8 cellular contexts compared by ENCODE assay signal in the genomic region with DNA sequence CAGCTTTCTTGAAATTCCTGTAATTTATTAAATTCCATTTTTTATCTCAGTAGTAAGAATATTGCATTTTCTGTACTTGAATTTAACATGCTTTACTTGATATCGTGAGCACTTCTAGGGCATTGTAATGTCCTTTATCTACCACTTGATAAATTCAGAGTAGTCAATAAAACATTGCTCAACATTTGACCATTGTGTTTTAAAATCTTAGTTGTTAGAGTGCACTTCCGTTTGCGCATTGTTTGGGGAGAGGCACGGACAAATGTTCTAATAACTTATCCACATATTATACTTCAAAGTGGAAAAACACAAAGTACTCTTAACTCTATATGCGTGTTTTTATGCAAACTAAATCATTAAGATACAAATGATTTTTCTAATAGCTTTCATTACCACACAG. TPM values are rescaled to one million over a fixed set of nuclear protein-coding genes. Genes with fewer than 3 reads are reported as not detected.
DNase-seq lines count a peak whose midpoint lies in the region; ATAC-seq and TF ChIP-seq lines count a peak whose summit lies in the region.

No MANE protein-coding gene starts in this region.

- H3K27me3 Mint-ChIP-seq in HFFc6 (ENCODE audit: insufficient read depth) (peaks cover 2% of the 10 kb centered on the region; the same call in 1 of the 2 replicates), osteocyte (ENCODE audit: unreplicated experiment) (no peaks in the 10 kb centered on the region)

- peak overlapping the region; percentile 87 for H3K4me3 ChIP-seq in BJ (ENCODE audit: low read depth, low read length)

- peak overlapping the region; percentile 98 for H3K4me3 Mint-ChIP-seq in HFFc6
- H3K4me3 Mint-ChIP-seq in osteocyte (ENCODE audit: unreplicated experiment): peak overlapping the region; percentile 93

- H3K36me3 ChIP-seq in BJ (ENCODE audit: control insufficient read depth, insufficient read depth, low read length): no peaks in the 10 kb centered on the region; the same call in 1 of the 2 replicates

- no peaks in the 10 kb centered on the region for H3K27me3 ChIP-seq in BJ (ENCODE audit: control insufficient read depth, insufficient read depth, low read length)

- CTCF ChIA-PET in BJ (lab: Yijun Ruan, JAX): interaction anchor here (1.0 to 1.3 kb wide), 3 partner anchors 123 to 383 kb away, joined by 3 to 4 read pairs (median 3); no protein-coding TSS in a partner anchor

- intact Hi-C loops in head of caudate nucleus (cut with DNase I): no loop called here

- H3K27ac ChIP-seq in VCaP: peak overlapping the region; percentile 90

- H3K4me1 Mint-ChIP-seq in HFFc6 (ENCODE audit: low read depth) (peaks cover 61% of the 10 kb centered on the region), osteocyte (ENCODE audit: unreplicated experiment) (peaks cover 40% of the 10 kb centered on the region)

- no peak for TF ChIP-seq CTCF in BJ (IDR thresholded peaks at IDR 0.05; ENCODE audit: insufficient read depth, low read depth, low read length)
- TF ChIP-seq CTCF in HFFc6 (IDR thresholded peaks at IDR 0.05): peak; percentile 28; the same call in 1 of the 2 replicates
- 0 out of 2 replicates have a peak, but pooled peaks have one; percentile 1 for TF ChIP-seq CTCF in VCaP (conservative IDR thresholded peaks at IDR 0.05)
- TF ChIP-seq CTCF in osteocyte (IDR thresholded peaks at IDR 0.05): no peak

- H3K36me3 Mint-ChIP-seq in HFFc6 (ENCODE audit: low read depth): peaks cover 50% of the 10 kb centered on the region
- peaks cover 7% of the 10 kb centered on the region for H3K36me3 Mint-ChIP-seq in osteocyte (ENCODE audit: unreplicated experiment)

- POLR2A ChIA-PET in BJ (lab: Charles Lee): interaction anchor here (1.1 kb wide), 1 partner anchor 383 kb away, joined by 3 read pairs; no protein-coding TSS in a partner anchor

- H3K9me3 Mint-ChIP-seq in HFFc6 (peaks cover 13% of the 10 kb centered on the region), osteocyte (ENCODE audit: unreplicated experiment) (peaks cover 9% of the 10 kb centered on the region)

- no peak for ATAC-seq in HG03432 (IDR thresholded peaks at IDR 0.05; ENCODE audit: unreplicated experiment)

- H3K27ac Mint-ChIP-seq in HFFc6: peak overlapping the region; percentile 98
- H3K27ac Mint-ChIP-seq in osteocyte (ENCODE audit: unreplicated experiment): peak overlapping the region; percentile 96

- no peak for DNase-seq in BJ (ENCODE audit: low read depth)
- DNase-seq in HFFc6: no peak
- peak; percentile 70 for DNase-seq in fibroblast of peridontal ligament (ENCODE audit: extremely low read depth)
- DNase-seq in osteocyte (ENCODE audit: extremely low spot score, unreplicated experiment): no peak
- DNase-seq in head of caudate nucleus: no peak
- DNase-seq in activated CD4-positive, alpha-beta T cell treated with anti-CD3 and anti-CD28 coated beads for 1 hour: no peak

RNA-seq across cellular contexts. Expression of a gene that starts 0.4 kb away (rescaled TPM):
- 5.0 and 8.4 TPM in 2 replicates for polyA plus RNA-seq in BJ (2011; rRNA removed)
- 3.7 and 4.1 TPM in 2 replicates for polyA minus RNA-seq in BJ (2011; rRNA and poly(A)+ RNA removed)
- total RNA-seq in HFFc6 (2021; fragmentation: NEBNext Ultra II Directional; extraction: Animal tissue kit (Norgen Biotek cat#: 25700)): 1 to 10 TPM; 4.3 to 7.5 (median 5.7) TPM
- 3.0 and 4.0 TPM in 2 replicates for total RNA-seq in osteocyte

RNA-seq across cellular contexts. Expression of a gene that starts 0.7 kb away (rescaled TPM):
- 30.6 and 52.7 TPM in 2 replicates for polyA plus RNA-seq in BJ (2011; rRNA removed)
- 12.3 and 12.9 TPM in 2 replicates for polyA minus RNA-seq in BJ (2011; rRNA and poly(A)+ RNA removed)
- total RNA-seq in HFFc6 (2021; fragmentation: NEBNext Ultra II Directional; extraction: Animal tissue kit (Norgen Biotek cat#: 25700)): 10 to 100 TPM; 43.5 to 48.2 (median 46.8) TPM
- 19.2 and 21.0 TPM in 2 replicates for total RNA-seq in osteocyte

Comparison
In these comparisons a context has a peak if more than half of its experiments do, and no peak if none do; other contexts are left out.
1. CTCF ChIP-seq: peak in HFFc6 (single experiment) and VCaP (single experiment); none in BJ (single experiment) and osteocyte (single experiment).